Comparison of ENCODE assay signal across 22 cellular contexts in genomic region chr4:166386491-166387367, GRCh38.
DNase-seq lines count a peak whose midpoint lies in the region; ATAC-seq, FAIRE-seq and TF ChIP-seq lines count a peak whose summit lies in the region.
"Had no signal": no experiment of that assay in that cellular context is flagged by ENCODE, and none has a peak within 500 bp of the region (broad histone marks: within the 10 kb centered on the region; RNA-seq: fewer than 3 reads in every experiment).

No MANE protein-coding gene starts in this region.

- TF ChIP-seq POLR2A in A549 (IDR thresholded peaks at IDR 0.05; ENCODE audit: low read length) = no peak

- H3K36me3 Mint-ChIP-seq in glutamatergic neuron (ENCODE audit: unreplicated experiment) = no peaks in the 10 kb centered on the region
- H3K36me3 Mint-ChIP-seq: CD8-positive, alpha-beta memory T cell; naive thymus-derived CD8-positive, alpha-beta T cell; type B pancreatic cell had no signal

- no peak for TF ChIP-seq EP300 in A549 (IDR thresholded peaks at IDR 0.05)

- TF ChIP-seq CTCF in A549 (IDR thresholded peaks at IDR 0.05) (no peak), bronchial epithelial cell (IDR thresholded peaks at IDR 0.05; ENCODE audit: insufficient read depth, low read length, severe bottlenecking) (no peak), glutamatergic neuron (IDR thresholded peaks at IDR 0.05; ENCODE audit: partially characterized antibody, unreplicated experiment) (no peak)

- H3K4me1 ChIP-seq in A549 = no peaks in the 10 kb centered on the region

- no peaks in the 10 kb centered on the region for H3K27me3 Mint-ChIP-seq in glutamatergic neuron (ENCODE audit: unreplicated experiment)
- H3K27me3 Mint-ChIP-seq: activated CD4-positive, alpha-beta T cell treated with anti-CD3 and anti-CD28 coated beads, Interleukin-2, amount 10 ng/mL, durations not matched to agents 24 days and 14 days; CD8-positive, alpha-beta memory T cell; naive thymus-derived CD8-positive, alpha-beta T cell; stimulated activated naive CD8-positive, alpha-beta T cell treated with anti-CD3 and anti-CD28 coated beads, Interleukin-15, amount 100 ng/mL, for 72 hours; type B pancreatic cell had no signal

- TF ChIP-seq RAD21 in A549 (conservative IDR thresholded peaks at IDR 0.05 in 1 of 2, IDR thresholded peaks at IDR 0.05 in 1 of 2) = no peak

- H3K4me2 ChIP-seq in A549 = peak overlapping the region; percentile 26; the same call in 1 of the 3 replicates

- H3K27me3 ChIP-seq in bronchial epithelial cell (ENCODE audit: control insufficient read depth, insufficient read depth, low read length) = no peaks in the 10 kb centered on the region
- H3K27me3 ChIP-seq: ovary had no signal

- 36% methylated on average over 6 of the region's 6 CpGs for WGBS in A549 (ENCODE audit: missing lambda C conversion rate)

- H3K4me1 Mint-ChIP-seq in glutamatergic neuron (ENCODE audit: low read depth, unreplicated experiment) = no peaks in the 10 kb centered on the region
- H3K4me1 Mint-ChIP-seq: activated CD4-positive, alpha-beta T cell treated with anti-CD3 and anti-CD28 coated beads, Interleukin-2, amount 10 ng/mL, durations not matched to agents 24 days and 14 days; CD8-positive, alpha-beta memory T cell; endodermal cell; naive thymus-derived CD8-positive, alpha-beta T cell; stimulated activated naive CD8-positive, alpha-beta T cell treated with anti-CD3 and anti-CD28 coated beads, Interleukin-15, amount 100 ng/mL, for 72 hours had no signal

- POLR2A ChIA-PET in A549 (lab: Yijun Ruan, JAX) = no interaction called here

- H3K4me3 ChIP-seq in A549 (no peak overlapping the region), bronchial epithelial cell (ENCODE audit: low read depth, low read length) (no peak overlapping the region)
- H3K4me3 ChIP-seq: GM23248, ovary had no signal

- no peaks in the 10 kb centered on the region for H3K9me3 Mint-ChIP-seq in glutamatergic neuron (ENCODE audit: unreplicated experiment)
- H3K9me3 Mint-ChIP-seq: activated CD4-positive, alpha-beta T cell treated with anti-CD3 and anti-CD28 coated beads, Interleukin-2, amount 10 ng/mL, durations not matched to agents 24 days and 14 days; endodermal cell; type B pancreatic cell had no signal

- no peaks in the 10 kb centered on the region for H3K36me3 ChIP-seq in bronchial epithelial cell (ENCODE audit: control insufficient read depth, insufficient read depth, low read length)
- H3K36me3 ChIP-seq: ovary had no signal

- ATAC-seq in A549 (no peak), GM18519 (IDR thresholded peaks at IDR 0.05; ENCODE audit: low FRiP score, unreplicated experiment) (peak; percentile 35), HG03196 (IDR thresholded peaks at IDR 0.05; ENCODE audit: unreplicated experiment) (no peak)
- ATAC-seq: naive thymus-derived CD8-positive, alpha-beta T cell; sciatic nerve; stimulated activated naive CD8-positive, alpha-beta T cell treated with anti-CD3 and anti-CD28 coated beads, Interleukin-15, amount 100 ng/mL, for 72 hours had no signal

- no peak overlapping the region for H3K4me3 Mint-ChIP-seq in glutamatergic neuron (ENCODE audit: unreplicated experiment)
- H3K4me3 Mint-ChIP-seq: activated CD4-positive, alpha-beta T cell treated with anti-CD3 and anti-CD28 coated beads, Interleukin-2, amount 10 ng/mL, durations not matched to agents 24 days and 14 days; CD8-positive, alpha-beta memory T cell; endodermal cell; naive thymus-derived CD8-positive, alpha-beta T cell; stimulated activated naive CD8-positive, alpha-beta T cell treated with anti-CD3 and anti-CD28 coated beads, Interleukin-15, amount 100 ng/mL, for 72 hours; type B pancreatic cell had no signal

- no peak overlapping the region for H3K27ac ChIP-seq in A549
- H3K27ac ChIP-seq: GM23248, ovary had no signal

- DNase-seq in A549 (ENCODE audit: low read depth in 1 of 2, low spot score in 1 of 2) = peak in 1 of 2 experiments; percentile 4
- DNase-seq in NCI-H226 = peak; percentile 12
- DNase-seq in bronchial epithelial cell (ENCODE audit: low read depth) = peak; percentile 18
- DNase-seq in central memory CD4-positive, alpha-beta T cell = no peak
- DNase-seq in activated gamma-delta T cell treated with Interleukin-2 at 50 U/mL for 16 hours = no peak
- no peak for DNase-seq in glutamatergic neuron
- DNase-seq: activated CD4-positive, alpha-beta T cell treated with anti-CD3 and anti-CD28 coated beads, Interleukin-2, amount 10 ng/mL, durations not matched to agents 24 days and 14 days; activated CD8-positive, alpha-beta memory T cell treated with anti-CD3 and anti-CD28 coated beads, Interleukin-2, amount 50 U/mL, for 4 hours; amygdala; CD8-positive, alpha-beta memory T cell; endodermal cell; GM23248; IMR-90; naive thymus-derived CD8-positive, alpha-beta T cell; NCI-H2029 treated with DMSO at 0.1 percent for 48 hours; ovary; stimulated activated naive CD8-positive, alpha-beta T cell treated with anti-CD3 and anti-CD28 coated beads, Interleukin-15, amount 100 ng/mL, for 72 hours had no signal

- H3K9me3 ChIP-seq in A549 = no peaks in the 10 kb centered on the region
- H3K9me3 ChIP-seq: ovary had no signal

- CTCF ChIA-PET in A549 (lab: Yijun Ruan, JAX) = no interaction called here

- FAIRE-seq in A549 (lab: Jason Lieb, UNC) (no peak), bronchial epithelial cell (lab: Jason Lieb, UNC) (no peak)
- FAIRE-seq: GM12891 had no signal

- no peak overlapping the region for H3K27ac Mint-ChIP-seq in glutamatergic neuron (ENCODE audit: unreplicated experiment)
- H3K27ac Mint-ChIP-seq: activated CD4-positive, alpha-beta T cell treated with anti-CD3 and anti-CD28 coated beads, Interleukin-2, amount 10 ng/mL, durations not matched to agents 24 days and 14 days; CD8-positive, alpha-beta memory T cell; endodermal cell; naive thymus-derived CD8-positive, alpha-beta T cell; stimulated activated naive CD8-positive, alpha-beta T cell treated with anti-CD3 and anti-CD28 coated beads, Interleukin-15, amount 100 ng/mL, for 72 hours; type B pancreatic cell had no signal

TF ChIP-seq in A549, 52 proteins besides CTCF, POLR2A, EP300 and RAD21:
- TF ChIP-seq EHF (CRISPR knock-in tag; IDR thresholded peaks at IDR 0.05) (no peak), FOSL2 (IDR thresholded peaks at IDR 0.05) (no peak), FOSL2 (CRISPR knock-in tag; IDR thresholded peaks at IDR 0.05) (peak; percentile 38)
TF ChIP-seq in A549: peak in this region for 1.

Comparison
In these comparisons a context has a peak if more than half of its experiments do, and no peak if none do; other contexts are left out.
1. DNase-seq: peak in NCI-H226 (single experiment) and bronchial epithelial cell (single experiment); none in central memory CD4-positive, alpha-beta T cell (single experiment), activated gamma-delta T cell treated with Interleukin-2 at 50 U/mL for 16 hours (single experiment) and glutamatergic neuron (single experiment).